13 cellular contexts compared by ENCODE assay signal in the genomic region with DNA sequence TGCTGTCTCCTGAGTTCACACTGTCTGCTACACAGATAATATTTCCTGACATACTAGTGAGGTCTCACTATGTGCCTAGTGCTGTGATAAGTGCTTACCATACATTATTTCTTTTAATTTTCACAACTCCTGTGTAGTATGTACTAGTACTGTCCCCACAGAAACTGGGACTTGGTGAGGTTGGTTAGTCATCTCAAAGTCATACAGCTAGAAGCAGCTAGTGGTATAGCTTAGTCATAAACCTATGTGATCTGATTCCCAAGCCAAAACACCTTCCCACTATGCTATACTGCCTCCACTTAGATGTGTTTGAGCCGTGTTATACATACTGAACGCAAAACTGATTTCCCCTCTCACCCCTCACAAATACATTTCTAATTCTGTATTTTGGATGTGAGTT. TPM values are rescaled to one million over a fixed set of nuclear protein-coding genes. Genes with fewer than 3 reads are reported as not detected.
A peak's percentile ranks its signal among the peaks of the same experiment; 100 is the strongest.
DNase-seq lines count a peak whose midpoint lies in the region; ATAC-seq, FAIRE-seq and TF ChIP-seq lines count a peak whose summit lies in the region.
"Had no signal": no experiment of that assay in that cellular context is flagged by ENCODE, and none has a peak within 500 bp of the region (broad histone marks: within the 10 kb centered on the region; RNA-seq: fewer than 3 reads in every experiment).

No MANE protein-coding gene starts in this region.

- H3K4me2 ChIP-seq in IMR-90 (ENCODE audit: low read depth, low read length) (no peak overlapping the region), K562 (ENCODE audit: insufficient read depth, low read length) (no peak overlapping the region), HepG2 (ENCODE audit: low read depth, low read length) (no peak overlapping the region)

- peaks cover 42% of the 10 kb centered on the region for H3K4me1 Mint-ChIP-seq in MCF 10A (ENCODE audit: insufficient read depth, unreplicated experiment)
- peaks cover 47% of the 10 kb centered on the region for H3K4me1 Mint-ChIP-seq in stimulated activated memory B cell treated with anti-CD40 and anti-IgM and Interleukin-4, amounts not matched to agents 10 μg/mL and 1 μg/mL and 100 μg/mL, for 72 hours

- H3K14ac ChIP-seq in IMR-90 (replicated peaks; ENCODE audit: low read depth, low read length) = no peak overlapping the region

- FAIRE-seq in K562 (lab: Jason Lieb, UNC) = no peak
- FAIRE-seq in HepG2 (lab: Jason Lieb, UNC) = no peak

- no peak overlapping the region for H4K5ac ChIP-seq in IMR-90 (ENCODE audit: low read depth, low read length)

- H3K4me1 ChIP-seq in breast epithelium = no peaks in the 10 kb centered on the region
- H3K4me1 ChIP-seq in IMR-90 (ENCODE audit: control insufficient read depth, insufficient read depth, low read length) = peaks cover 2% of the 10 kb centered on the region; the same call in 1 of the 2 replicates
- H3K4me1 ChIP-seq in K562 (replicated peaks in 1 of 2; ENCODE audit: control insufficient read depth in 2 of 2, insufficient read depth in 2 of 2, low read length in 2 of 2) = peaks cover 0 to 3% of the 10 kb centered on the region in 2 experiments; a peak in 1 of 5 replicates
- H3K4me1 ChIP-seq in HepG2 (ENCODE audit: insufficient read depth, low read length) = no peaks in the 10 kb centered on the region

- H3K9ac ChIP-seq in IMR-90 (ENCODE audit: low read depth, low read length) = no peak overlapping the region
- no peak overlapping the region for H3K9ac ChIP-seq in K562 (ENCODE audit: insufficient read depth in 1 of 2, low read depth in 2 of 2, low read length in 2 of 2)
- no peak overlapping the region for H3K9ac ChIP-seq in HepG2 (ENCODE audit: insufficient read depth, low read depth, low read length)

- H4K20me1 ChIP-seq in IMR-90 (ENCODE audit: insufficient read depth, low read length) (peaks cover 17% of the 10 kb centered on the region), K562 (replicated peaks; ENCODE audit: control insufficient read depth, insufficient read depth, low read length) (no peaks in the 10 kb centered on the region), HepG2 (ENCODE audit: insufficient read depth, low read length) (no peaks in the 10 kb centered on the region)

- H3K36me3 Mint-ChIP-seq in MCF 10A (ENCODE audit: insufficient read depth, unreplicated experiment) = peaks cover 9% of the 10 kb centered on the region
- H3K36me3 Mint-ChIP-seq in stimulated activated memory B cell treated with anti-CD40 and anti-IgM and Interleukin-4, amounts not matched to agents 10 μg/mL and 1 μg/mL and 100 μg/mL, for 72 hours = peaks cover 18% of the 10 kb centered on the region

- intact Hi-C loops in MCF 10A (cut with micrococcal nuclease) (no loop called here), breast epithelium (cut with DNase I; ENCODE audit: low total_unique reads) (no loop called here), IMR-90 (cut with micrococcal nuclease) (no loop called here), K562 (cut with micrococcal nuclease) (no loop called here), HepG2 (cut with micrococcal nuclease; ENCODE audit: unreplicated experiment) (no loop called here)

- TF ChIP-seq EP300 in K562 (IDR thresholded peaks at IDR 0.05; ENCODE audit: low read length) (no peak), HepG2 (IDR thresholded peaks at IDR 0.05; ENCODE audit: low read depth in 2 of 2, low read length in 2 of 2) (no peak), HepG2 (CRISPR knock-in tag; IDR thresholded peaks at IDR 0.05; ENCODE audit: borderline replicate concordance) (no peak)

- no peak overlapping the region for H3K56ac ChIP-seq in IMR-90 (ENCODE audit: extremely low read depth, insufficient read depth, low read length)

- no peak overlapping the region for H3K27ac Mint-ChIP-seq in MCF 10A (ENCODE audit: low read depth, unreplicated experiment)
- H3K27ac Mint-ChIP-seq in stimulated activated memory B cell treated with anti-CD40 and anti-IgM and Interleukin-4, amounts not matched to agents 10 μg/mL and 1 μg/mL and 100 μg/mL, for 72 hours = peak overlapping the region; percentile 39
- H3K27ac Mint-ChIP-seq: activated CD4-positive, alpha-beta T cell treated with anti-CD3 and anti-CD28 coated beads, Interleukin-2, amount 10 ng/mL, durations not matched to agents 24 days and 14 days had no signal

- H4K91ac ChIP-seq in IMR-90 (ENCODE audit: insufficient read depth, low read depth, low read length) = no peak overlapping the region

- no peaks in the 10 kb centered on the region for H3K9me3 ChIP-seq in breast epithelium
- H3K9me3 ChIP-seq in IMR-90 (ENCODE audit: control insufficient read depth, insufficient read depth, low read length) = no peaks in the 10 kb centered on the region
- H3K9me3 ChIP-seq in K562 (replicated peaks; ENCODE audit: control insufficient read depth, insufficient read depth, low read depth, low read length) = no peaks in the 10 kb centered on the region
- no peaks in the 10 kb centered on the region for H3K9me3 ChIP-seq in HepG2 (ENCODE audit: low read length)

- peak; percentile 46; the same call in 1 of the 2 replicates for ATAC-seq in IMR-90 (ENCODE audit: low read depth)
- peak; percentile 49; the same call in 2 of the 3 replicates for ATAC-seq in K562
- no peak for ATAC-seq in stimulated activated memory B cell treated with anti-CD40 and anti-IgM and Interleukin-4, amounts not matched to agents 10 μg/mL and 1 μg/mL and 100 μg/mL, for 72 hours
- ATAC-seq in HepG2 = no peak

- H4K8ac ChIP-seq in IMR-90 (ENCODE audit: low read depth in 2 of 2, low read length in 2 of 2) = no peak overlapping the region

- BruUV-seq in MCF 10A (replicated peaks; lab: Mats Ljungman, UMichigan) (no TSS peak), IMR-90 (replicated peaks; lab: Mats Ljungman, UMichigan) (no TSS peak), K562 (replicated peaks; lab: Mats Ljungman, UMichigan) (no TSS peak), HepG2 (replicated peaks; lab: Mats Ljungman, UMichigan) (no TSS peak)

- H2AFZ ChIP-seq in IMR-90 (replicated peaks; ENCODE audit: low read length, poor library complexity) = no peak overlapping the region
- H2AFZ ChIP-seq in K562 (ENCODE audit: low read depth, low read length) = no peak overlapping the region
- H2AFZ ChIP-seq in HepG2 (ENCODE audit: low read length) = no peak overlapping the region

- no peak overlapping the region for H2BK120ac ChIP-seq in IMR-90 (ENCODE audit: low read depth, low read length)

- no CpG with 5 or more reads among the region's 2 CpGs for WGBS in IMR-90 (ENCODE audit: extremely low coverage in 2 of 2, insufficient read length in 1 of 2), 2 experiments
- 53% methylated on average over 2 of the region's 2 CpGs for WGBS in K562 (ENCODE audit: insufficient coverage, low coverage, missing lambda C conversion rate)
- 91% methylated on average over 2 of the region's 2 CpGs for WGBS in HepG2 (ENCODE audit: low lambda C conversion rate)

- CTCF ChIA-PET in MCF 10A (lab: Yijun Ruan, JAX) = interaction anchor here (0.9 to 1.0 kb wide), 2 partner anchors 9 to 11 kb away, joined by 3 read pairs; no protein-coding TSS in a partner anchor
- CTCF ChIA-PET in IMR-90 (lab: Yijun Ruan, JAX) = no interaction called here
- CTCF ChIA-PET in K562 (lab: Yijun Ruan, JAX; ENCODE audit: low intra/inter-chr PET ratio) = no interaction called here
- CTCF ChIA-PET in HepG2 (lab: Yijun Ruan, JAX; ENCODE audit: low intra/inter-chr PET ratio, low total read pairs) = no interaction called here

- POLR2A ChIA-PET in MCF 10A (lab: Yijun Ruan, JAX) = interaction anchor here (1.0 to 2.2 kb wide), 2 partner anchors 9 to 26 kb away, joined by 3 to 10 read pairs; no protein-coding TSS in a partner anchor
- POLR2A ChIA-PET in IMR-90 (lab: Charles Lee; ENCODE audit: unreplicated experiment) = no interaction called here
- POLR2A ChIA-PET in K562 (lab: Yijun Ruan, JAX) = interaction anchor here (0.5 to 1.2 kb wide), 3 partner anchors 8 to 1201 kb away, joined by 3 read pairs; no protein-coding TSS in a partner anchor
- POLR2A ChIA-PET in HepG2 (lab: Yijun Ruan, JAX) = no interaction called here

- H3K9me1 ChIP-seq in IMR-90 (ENCODE audit: insufficient read depth, low read length) (peaks cover 6% of the 10 kb centered on the region; the same call in 1 of the 2 replicates), K562 (ENCODE audit: control insufficient read depth, insufficient read depth, low read length) (no peaks in the 10 kb centered on the region)

- TF ChIP-seq CTCF in MCF 10A (IDR thresholded peaks at IDR 0.05; ENCODE audit: unreplicated experiment) = no peak
- TF ChIP-seq CTCF in breast epithelium (IDR thresholded peaks at IDR 0.05) = no peak
- no peak for TF ChIP-seq CTCF in IMR-90 (conservative IDR thresholded peaks at IDR 0.05; ENCODE audit: low read depth, low read length)
- no peak for TF ChIP-seq CTCF in K562 (IDR thresholded peaks at IDR 0.05 in 2 of 3, conservative IDR thresholded peaks at IDR 0.05 in 1 of 3; ENCODE audit: insufficient read depth in 2 of 3, low read depth in 1 of 3, low read length in 3 of 3)
- TF ChIP-seq CTCF in HepG2 (CRISPR knock-in tag; IDR thresholded peaks at IDR 0.05) = no peak

- TF ChIP-seq RAD21 in IMR-90 (IDR thresholded peaks at IDR 0.05; ENCODE audit: low read length) = no peak
- no peak for TF ChIP-seq RAD21 in K562 (CRISPR knock-in tag; conservative IDR thresholded peaks at IDR 0.05 in 1 of 2, IDR thresholded peaks at IDR 0.05 in 1 of 2)
- no peak for TF ChIP-seq RAD21 in HepG2 (CRISPR knock-in tag; IDR thresholded peaks at IDR 0.05)

- no peaks in the 10 kb centered on the region for H3K36me3 ChIP-seq in breast epithelium
- peaks cover 2% of the 10 kb centered on the region; the same call in 1 of the 2 replicates for H3K36me3 ChIP-seq in IMR-90 (ENCODE audit: control insufficient read depth, insufficient read depth, low read length)
- peaks cover 6% of the 10 kb centered on the region; the same call in 1 of the 3 replicates for H3K36me3 ChIP-seq in K562 (ENCODE audit: control insufficient read depth, insufficient read depth, low read length)
- H3K36me3 ChIP-seq in HepG2 (replicated peaks in 1 of 2; ENCODE audit: control insufficient read depth in 1 of 2, insufficient read depth in 2 of 2, low read length in 2 of 2) = no peaks in the 10 kb centered on the region

- no peak overlapping the region for H2BK5ac ChIP-seq in IMR-90 (ENCODE audit: low read depth, low read length, poor library complexity, severe bottlenecking)

- no peak overlapping the region for H2AK9ac ChIP-seq in IMR-90 (replicated peaks; ENCODE audit: low read depth, low read length, poor library complexity)

- peaks cover 17 to 43% of the 10 kb centered on the region in 2 experiments for H3K79me1 ChIP-seq in IMR-90 (ENCODE audit: low read depth in 1 of 2, low read length in 2 of 2)

- in situ Hi-C loops in IMR-90 (cut with MboI; ENCODE audit: low sequenced_read_pairs) (no loop called here), K562 (cut with MboI) (no loop called here), HepG2 (cut with HindIII; ENCODE audit: extremely low pct_ligation_motif_present, low pct_unique_long_range_greater_than_20kb) (no loop called here)

- no peak overlapping the region for H2AK5ac ChIP-seq in IMR-90 (ENCODE audit: low read depth, low read length)

- H3K9me3 Mint-ChIP-seq in MCF 10A (ENCODE audit: unreplicated experiment) = no peaks in the 10 kb centered on the region
- no peaks in the 10 kb centered on the region for H3K9me3 Mint-ChIP-seq in stimulated activated memory B cell treated with anti-CD40 and anti-IgM and Interleukin-4, amounts not matched to agents 10 μg/mL and 1 μg/mL and 100 μg/mL, for 72 hours
- H3K9me3 Mint-ChIP-seq: activated CD4-positive, alpha-beta T cell treated with anti-CD3 and anti-CD28 coated beads, Interleukin-2, amount 10 ng/mL, durations not matched to agents 24 days and 14 days had no signal

- no peaks in the 10 kb centered on the region for H3K27me3 Mint-ChIP-seq in MCF 10A (ENCODE audit: insufficient read depth, unreplicated experiment)
- no peaks in the 10 kb centered on the region for H3K27me3 Mint-ChIP-seq in stimulated activated memory B cell treated with anti-CD40 and anti-IgM and Interleukin-4, amounts not matched to agents 10 μg/mL and 1 μg/mL and 100 μg/mL, for 72 hours
- H3K27me3 Mint-ChIP-seq: activated CD4-positive, alpha-beta T cell treated with anti-CD3 and anti-CD28 coated beads, Interleukin-2, amount 10 ng/mL, durations not matched to agents 24 days and 14 days had no signal

- H3K18ac ChIP-seq in IMR-90 (ENCODE audit: low read depth, low read length) = no peak overlapping the region

- TF ChIP-seq POLR2A in breast epithelium (IDR thresholded peaks at IDR 0.05) (no peak), IMR-90 (IDR thresholded peaks at IDR 0.05; ENCODE audit: low read depth, low read length) (no peak), K562 (conservative IDR thresholded peaks at IDR 0.05) (no peak), HepG2 (IDR thresholded peaks at IDR 0.05; ENCODE audit: insufficient read depth in 1 of 2, low read depth in 2 of 2, low read length in 2 of 2) (no peak)

- H3K27ac ChIP-seq in breast epithelium (no peak overlapping the region), IMR-90 (ENCODE audit: insufficient read depth, low read length) (no peak overlapping the region), K562 (ENCODE audit: extremely low read depth, low read depth, low read length) (no peak overlapping the region), HepG2 (ENCODE audit: extremely low read length, insufficient read depth, low read length) (no peak overlapping the region)

- no peaks in the 10 kb centered on the region for H3K27me3 ChIP-seq in breast epithelium
- H3K27me3 ChIP-seq in IMR-90 (ENCODE audit: control insufficient read depth, insufficient read depth, low read length) = no peaks in the 10 kb centered on the region
- H3K27me3 ChIP-seq in K562 (ENCODE audit: control insufficient read depth in 2 of 2, insufficient read depth in 2 of 2, low read length in 2 of 2) = no peaks in the 10 kb centered on the region
- no peaks in the 10 kb centered on the region for H3K27me3 ChIP-seq in HepG2 (ENCODE audit: control insufficient read depth in 1 of 2, insufficient read depth in 2 of 2, low read length in 2 of 2)

- peak; percentile 54 for DNase-seq in MCF 10A (ENCODE audit: unreplicated experiment)
- DNase-seq in breast epithelium (ENCODE audit: low spot score in 2 of 2) = no peak
- DNase-seq in IMR-90 = peak; percentile 65
- no peak for DNase-seq in K562 (ENCODE audit: extremely low read depth in 1 of 4, low spot score in 3 of 4)
- DNase-seq in GM19238 (ENCODE audit: insufficient read length, low spot score) = no peak
- DNase-seq in HepG2 (ENCODE audit: low spot score) = no peak
- no peak for DNase-seq in NCI-H1048 (lab: John Stamatoyannopoulos, UW)
- DNase-seq: activated CD4-positive, alpha-beta T cell treated with anti-CD3 and anti-CD28 coated beads, Interleukin-2, amount 10 ng/mL, durations not matched to agents 24 days and 14 days; AML-193; dermis blood vessel endothelial cell; DMS79 treated with DMSO at 0.1 percent for 48 hours; islet precursor cell had no signal

- H3K4me3 Mint-ChIP-seq in MCF 10A (ENCODE audit: unreplicated experiment) = no peak overlapping the region
- no peak overlapping the region for H3K4me3 Mint-ChIP-seq in stimulated activated memory B cell treated with anti-CD40 and anti-IgM and Interleukin-4, amounts not matched to agents 10 μg/mL and 1 μg/mL and 100 μg/mL, for 72 hours
- H3K4me3 Mint-ChIP-seq: activated CD4-positive, alpha-beta T cell treated with anti-CD3 and anti-CD28 coated beads, Interleukin-2, amount 10 ng/mL, durations not matched to agents 24 days and 14 days had no signal

- no peak overlapping the region for H2BK15ac ChIP-seq in IMR-90 (ENCODE audit: low read depth, low read length)

- H2BK20ac ChIP-seq in IMR-90 (ENCODE audit: low read depth, low read length) = no peak overlapping the region

- no peak overlapping the region for H3K23ac ChIP-seq in IMR-90 (ENCODE audit: low read depth, low read length)

- dilution Hi-C loops in IMR-90 (cut with HindIII; ENCODE audit: low sequenced_read_pairs, unreplicated experiment) = no loop called here

- no peak overlapping the region for H3K4ac ChIP-seq in IMR-90 (ENCODE audit: low read depth, low read length)

- no peak overlapping the region for H3K4me3 ChIP-seq in breast epithelium
- no peak overlapping the region for H3K4me3 ChIP-seq in IMR-90 (ENCODE audit: insufficient read depth, low read depth, low read length)
- H3K4me3 ChIP-seq in K562 = no peak overlapping the region
- H3K4me3 ChIP-seq in HepG2 (replicated peaks in 1 of 3; ENCODE audit: insufficient read depth in 1 of 3, low read depth in 2 of 3, low read length in 3 of 3) = no peak overlapping the region

- H3K79me2 ChIP-seq in K562 (ENCODE audit: control insufficient read depth, insufficient read depth, low read length) (no peaks in the 10 kb centered on the region), HepG2 (ENCODE audit: insufficient read depth, low read length) (no peaks in the 10 kb centered on the region)

RNA-seq across cellular contexts. Expression of a gene that starts 10.5 kb away (rescaled TPM):
- 21.0 and 21.5 TPM in 2 replicates for total RNA-seq in MCF 10A (2022)
- total RNA-seq in breast epithelium = 10 to 100 TPM; 17.4 to 26.1 (median 20.6) TPM
- 21.7 and 33.1 TPM in 2 replicates for total RNA-seq in IMR-90 (2012; rRNA removed)
- 7.4 and 9.4 TPM in 2 replicates for polyA plus RNA-seq in IMR-90 (2012; rRNA removed)
- 2.7 and 3.8 TPM in 2 replicates for polyA plus RNA-seq in IMR-90 (2012; cell fraction: cytosol; rRNA removed)
- 1.9 and 5.4 TPM in 2 replicates for polyA plus RNA-seq in IMR-90 (2012; cell fraction: nucleus; rRNA removed; ENCODE audit: low replicate concordance)
- 2.0 and 6.5 TPM in 2 replicates for total RNA-seq in K562 (2011; cell fraction: chromatin; rRNA removed; ENCODE audit: low replicate concordance)
- 1.3 and 2.0 TPM in 2 replicates for total RNA-seq in K562 (2011; cell fraction: nucleolus; rRNA removed)
- 2.0 and 4.0 TPM in 2 replicates for total RNA-seq in K562 (2011; cell fraction: nucleoplasm; rRNA removed)
- total RNA-seq in K562 (2014; rRNA removed) = 5.7 and 6.4 TPM in 2 replicates
- 10.8 and 12.2 TPM in 2 replicates for total RNA-seq in K562 (2014; rRNA removed; fragmentation: Illumina TruSeq; extraction: Trizol)
- 8.4 and 8.5 TPM in 2 replicates for total RNA-seq in K562 (2015; rRNA removed; fragmentation: Illumina TruSeq; extraction: Trizol)
- 7.8 and 8.2 TPM in 2 replicates for total RNA-seq in K562 (2021)
- 4.8 and 7.7 TPM in 2 replicates for polyA plus RNA-seq in K562 (2011; rRNA removed)
- polyA plus RNA-seq in K562 (2011; cell fraction: cytosol; rRNA removed) = 1.8 and 2.7 TPM in 2 replicates
- 1.5 and 1.9 TPM in 2 replicates for polyA plus RNA-seq in K562 (2011; cell fraction: nucleus; rRNA removed)
- polyA plus RNA-seq in K562 (2012) = 4.8 and 6.6 TPM in 2 replicates
- polyA plus RNA-seq in K562 (2014; fragmentation: Illumina TruSeq; extraction: Trizol) = 6.8 and 7.7 TPM in 2 replicates
- polyA plus RNA-seq in K562 (2014; fragmentation: Nextera tagmentation; extraction: Ambion mirVana) = 1 to 10 TPM; 3.9 to 4.5 TPM
- 4.5 TPM in 2 replicates for polyA plus RNA-seq in K562 (2014; rRNA removed)
- polyA minus RNA-seq in K562 (2011; rRNA and poly(A)+ RNA removed) = 8.5 and 9.5 TPM in 2 replicates
- 3.3 and 8.4 TPM in 2 replicates for polyA minus RNA-seq in K562 (2011; cell fraction: cytosol; rRNA and poly(A)+ RNA removed)
- 1.6 and 2.8 TPM in 2 replicates for polyA minus RNA-seq in K562 (2011; cell fraction: nucleus; rRNA and poly(A)+ RNA removed)
- 7.8 and 12.5 TPM in 2 replicates for total RNA-seq in HepG2 (2016; rRNA removed; fragmentation: Illumina TruSeq; extraction: Trizol)
- 0.79 and 0.91 TPM in 2 replicates for total RNA-seq in HepG2 (2016; cell fraction: cytosol; rRNA removed; fragmentation: Illumina TruSeq; extraction: Trizol; ENCODE audit: low read depth)
- total RNA-seq in HepG2 (2016; cell fraction: insoluble cytoplasmic fraction; rRNA removed; fragmentation: Illumina TruSeq; extraction: Trizol) = 7.9 and 13.8 TPM in 2 replicates
- total RNA-seq in HepG2 (2016; cell fraction: membrane; rRNA removed; fragmentation: Illumina TruSeq; extraction: Trizol) = 3.2 and 3.4 TPM in 2 replicates
- total RNA-seq in HepG2 (2016; cell fraction: nucleus; rRNA removed; fragmentation: Illumina TruSeq; extraction: Trizol) = 5.7 and 6.2 TPM in 2 replicates
- 2.4 and 3.4 TPM in 2 replicates for polyA plus RNA-seq in HepG2 (2011; rRNA removed)
- polyA plus RNA-seq in HepG2 (2011; cell fraction: cytosol; rRNA removed) = 1.3 and 2.1 TPM in 2 replicates
- 1.1 and 1.4 TPM in 2 replicates for polyA plus RNA-seq in HepG2 (2011; cell fraction: nucleus; rRNA removed)
- polyA plus RNA-seq in HepG2 (2012) = 3.9 and 4.1 TPM in 2 replicates
- 0.24 and 0.27 TPM in 2 replicates for polyA plus RNA-seq in HepG2 (2016; cell fraction: cytosol; fragmentation: Illumina TruSeq; extraction: Trizol; ENCODE audit: low read depth)
- polyA plus RNA-seq in HepG2 (2016; cell fraction: insoluble cytoplasmic fraction; fragmentation: Illumina TruSeq; extraction: Trizol; ENCODE audit: low read depth) = 9.2 and 9.8 TPM in 2 replicates
- 1.3 and 1.4 TPM in 2 replicates for polyA plus RNA-seq in HepG2 (2016; cell fraction: membrane; fragmentation: Illumina TruSeq; extraction: Trizol; ENCODE audit: low read depth)
- 6.0 and 6.2 TPM in 2 replicates for polyA plus RNA-seq in HepG2 (2016; cell fraction: nucleus; fragmentation: Illumina TruSeq; extraction: Trizol; ENCODE audit: insufficient read depth, low read depth)
- 2.6 and 3.3 TPM in 2 replicates for polyA minus RNA-seq in HepG2 (2011; rRNA and poly(A)+ RNA removed; ENCODE audit: low replicate concordance)
- 4.2 and 5.3 TPM in 2 replicates for polyA minus RNA-seq in HepG2 (2011; cell fraction: cytosol; rRNA and poly(A)+ RNA removed)
- 4.8 and 5.1 TPM in 2 replicates for polyA minus RNA-seq in HepG2 (2011; cell fraction: nucleus; rRNA and poly(A)+ RNA removed)

RNA-seq across cellular contexts. Expression of a gene that starts 24.7 kb away (rescaled TPM):
- total RNA-seq in MCF 10A (2022) (106 and 116 TPM in 2 replicates), breast epithelium (10 to 100 TPM; 35.0 to 81.5 (median 68.2) TPM), IMR-90 (2012; rRNA removed) (50.7 and 61.4 TPM in 2 replicates), K562 (2014; rRNA removed) (38.2 and 41.6 TPM in 2 replicates), K562 (2014; rRNA removed; fragmentation: Illumina TruSeq; extraction: Trizol) (51.0 and 61.3 TPM in 2 replicates), K562 (2015; rRNA removed; fragmentation: Illumina TruSeq; extraction: Trizol) (44.8 and 47.2 TPM in 2 replicates), K562 (2021) (43.9 and 50.3 TPM in 2 replicates), HepG2 (2016; rRNA removed; fragmentation: Illumina TruSeq; extraction: Trizol) (46.5 and 66.0 TPM in 2 replicates)
- polyA plus RNA-seq in IMR-90 (2012; rRNA removed) (25.2 and 29.7 TPM in 2 replicates), K562 (2011; rRNA removed) (68.4 and 98.0 TPM in 2 replicates), K562 (2014; fragmentation: Illumina TruSeq; extraction: Trizol) (38.2 and 42.6 TPM in 2 replicates), K562 (2014; fragmentation: Nextera tagmentation; extraction: Ambion mirVana) (10 to 100 TPM; 12.5 to 12.6 TPM), K562 (2014; rRNA removed) (38.6 and 40.4 TPM in 2 replicates), HepG2 (2011; rRNA removed) (38.3 and 45.4 TPM in 2 replicates)
- polyA plus RNA-seq in IMR-90 (2012; cell fraction: cytosol; rRNA removed) = 14.6 and 20.5 TPM in 2 replicates
- polyA plus RNA-seq in IMR-90 (2012; cell fraction: nucleus; rRNA removed; ENCODE audit: low replicate concordance) = 15.1 and 32.3 TPM in 2 replicates
- total RNA-seq in K562 (2011; cell fraction: chromatin; rRNA removed; ENCODE audit: low replicate concordance) = 47.3 and 175 TPM in 2 replicates
- 23.8 and 35.8 TPM in 2 replicates for total RNA-seq in K562 (2011; cell fraction: nucleolus; rRNA removed)
- total RNA-seq in K562 (2011; cell fraction: nucleoplasm; rRNA removed) = 59.2 and 90.7 TPM in 2 replicates
- polyA plus RNA-seq in K562 (2011; cell fraction: cytosol; rRNA removed) = 64.9 and 65.0 TPM in 2 replicates
- 31.7 and 35.1 TPM in 2 replicates for polyA plus RNA-seq in K562 (2011; cell fraction: nucleus; rRNA removed)
- 20.8 and 25.7 TPM in 2 replicates for polyA plus RNA-seq in K562 (2012)
- 87.1 and 87.8 TPM in 2 replicates for polyA minus RNA-seq in K562 (2011; rRNA and poly(A)+ RNA removed)
- polyA minus RNA-seq in K562 (2011; cell fraction: cytosol; rRNA and poly(A)+ RNA removed) = 43.2 and 55.3 TPM in 2 replicates
- 49.3 and 83.2 TPM in 2 replicates for polyA minus RNA-seq in K562 (2011; cell fraction: nucleus; rRNA and poly(A)+ RNA removed)
- 12.5 and 13.3 TPM in 2 replicates for total RNA-seq in HepG2 (2016; cell fraction: cytosol; rRNA removed; fragmentation: Illumina TruSeq; extraction: Trizol; ENCODE audit: low read depth)
- total RNA-seq in HepG2 (2016; cell fraction: insoluble cytoplasmic fraction; rRNA removed; fragmentation: Illumina TruSeq; extraction: Trizol) = 44.8 and 68.4 TPM in 2 replicates
- total RNA-seq in HepG2 (2016; cell fraction: membrane; rRNA removed; fragmentation: Illumina TruSeq; extraction: Trizol) = 36.6 and 36.9 TPM in 2 replicates
- 39.2 and 41.4 TPM in 2 replicates for total RNA-seq in HepG2 (2016; cell fraction: nucleus; rRNA removed; fragmentation: Illumina TruSeq; extraction: Trizol)
- 26.4 and 28.5 TPM in 2 replicates for polyA plus RNA-seq in HepG2 (2011; cell fraction: cytosol; rRNA removed)
- 19.6 and 20.1 TPM in 2 replicates for polyA plus RNA-seq in HepG2 (2011; cell fraction: nucleus; rRNA removed)
- 20.4 and 27.1 TPM in 2 replicates for polyA plus RNA-seq in HepG2 (2012)
- polyA plus RNA-seq in HepG2 (2016; cell fraction: cytosol; fragmentation: Illumina TruSeq; extraction: Trizol; ENCODE audit: low read depth) = 2.3 and 2.4 TPM in 2 replicates
- 40.2 and 44.8 TPM in 2 replicates for polyA plus RNA-seq in HepG2 (2016; cell fraction: insoluble cytoplasmic fraction; fragmentation: Illumina TruSeq; extraction: Trizol; ENCODE audit: low read depth)
- 9.0 and 9.5 TPM in 2 replicates for polyA plus RNA-seq in HepG2 (2016; cell fraction: membrane; fragmentation: Illumina TruSeq; extraction: Trizol; ENCODE audit: low read depth)
- 33.1 and 38.3 TPM in 2 replicates for polyA plus RNA-seq in HepG2 (2016; cell fraction: nucleus; fragmentation: Illumina TruSeq; extraction: Trizol; ENCODE audit: insufficient read depth, low read depth)
- 69.1 and 83.6 TPM in 2 replicates for polyA minus RNA-seq in HepG2 (2011; rRNA and poly(A)+ RNA removed; ENCODE audit: low replicate concordance)
- 30.0 and 34.4 TPM in 2 replicates for polyA minus RNA-seq in HepG2 (2011; cell fraction: cytosol; rRNA and poly(A)+ RNA removed)
- 78.5 and 81.9 TPM in 2 replicates for polyA minus RNA-seq in HepG2 (2011; cell fraction: nucleus; rRNA and poly(A)+ RNA removed)

Comparison
In these comparisons a context has a peak if more than half of its experiments do, and no peak if none do; other contexts are left out.
1. DNase-seq: peak in MCF 10A (single experiment) and IMR-90 (single experiment); none in breast epithelium (0 of 2), K562 (0 of 4), GM19238 (single experiment), HepG2 (single experiment) and NCI-H1048 (single experiment).
2. ATAC-seq: peak in IMR-90 (single experiment) and K562 (single experiment); none in stimulated activated memory B cell treated with anti-CD40 and anti-IgM and Interleukin-4, amounts not matched to agents 10 μg/mL and 1 μg/mL and 100 μg/mL, for 72 hours (single experiment) and HepG2 (single experiment).
3. POLR2A ChIA-PET loops: an anchor here in MCF 10A (1.0 to 2.2 kb wide) and K562 (0.5 to 1.2 kb wide); none called in IMR-90 and HepG2.